In genomic region chr4:185128272-185129119, GRCh38 we compare ENCODE assay signal across 8 cellular contexts. TPM values are rescaled to one million over a fixed set of nuclear protein-coding genes. Genes with fewer than 3 reads are reported as not detected.
DNase-seq lines count a peak whose midpoint lies in the region; ATAC-seq, FAIRE-seq and TF ChIP-seq lines count a peak whose summit lies in the region.

No MANE protein-coding gene starts in this region.

- DNase-seq in activated T-cell treated with anti-CD3 and anti-CD28 coated beads for 1 hour (ENCODE audit: low read depth) (peak; percentile 12), activated T-cell treated with anti-CD3 and anti-CD28 coated beads for 4 hours (no peak), HTR-8/SVneo (ENCODE audit: insufficient read length, low spot score) (peak; percentile 41), heart left ventricle (peak in 4 of 5 donors; percentile 37 to 69 (median 40)), progenitor cell of endocrine pancreas (ENCODE audit: low spot score, unreplicated experiment) (peak; percentile 35), NCI-H2029 treated with DMSO at 0.1 percent for 48 hours (lab: John Stamatoyannopoulos, UW) (no peak)
- peak; percentile 49 for DNase-seq in activated naive CD4-positive, alpha-beta T cell treated with anti-CD3 and anti-CD28 coated beads, Interleukin-2, amount 50 U/mL, for 16 hours

- TF ChIP-seq CTCF in heart left ventricle (IDR thresholded peaks at IDR 0.05) (peak in 3 of 12 donors; percentile 10 to 18 (median 16)), progenitor cell of endocrine pancreas (IDR thresholded peaks at IDR 0.05; ENCODE audit: unreplicated experiment) (peak; percentile 50)

- peak overlapping the region; percentile 54 to 78 (median 66) for H3K4me3 ChIP-seq in heart left ventricle

- H3K9me3 ChIP-seq in heart left ventricle: no peaks in the 10 kb centered on the region

- no peaks in the 10 kb centered on the region for H3K36me3 Mint-ChIP-seq in progenitor cell of endocrine pancreas (ENCODE audit: insufficient read depth)

- peak overlapping the region; percentile 81 to 97 (median 88) for H3K27ac ChIP-seq in heart left ventricle

- H3K4me1 Mint-ChIP-seq in progenitor cell of endocrine pancreas (ENCODE audit: low read depth): no peaks in the 10 kb centered on the region

- no peaks in the 10 kb centered on the region for H3K9me3 Mint-ChIP-seq in progenitor cell of endocrine pancreas (ENCODE audit: low read depth)

- peak; percentile 51 for FAIRE-seq in HTR-8/SVneo (lab: Jason Lieb, UNC)

- intact Hi-C loops in heart left ventricle (cut with DNase I): loop anchor here in 1 of 10 donors (2.0 kb wide), 1 partner anchor 24 kb away; no protein-coding TSS in a partner anchor

- H3K27ac Mint-ChIP-seq in progenitor cell of endocrine pancreas: no peak overlapping the region

- ATAC-seq in heart left ventricle (peak; percentile 66 to 76 (median 72)), HG03469 (IDR thresholded peaks at IDR 0.05; ENCODE audit: unreplicated experiment) (no peak)

- H3K36me3 ChIP-seq in heart left ventricle: no peaks in the 10 kb centered on the region

- H3K27me3 ChIP-seq in heart left ventricle: peaks cover 0 to 30% (median 0%) of the 10 kb centered on the region in 9 donors

- peaks cover 30% of the 10 kb centered on the region for H3K27me3 Mint-ChIP-seq in progenitor cell of endocrine pancreas

- TF ChIP-seq POLR2A in heart left ventricle (IDR thresholded peaks at IDR 0.05): peak in 1 of 2 donors; percentile 19

- peaks cover 0 to 19% (median 8%) of the 10 kb centered on the region in 12 donors for H3K4me1 ChIP-seq in heart left ventricle

- 2 to 3% (median 2%) methylated on average over 50 to 74 of the region's 74 CpGs for WGBS in heart left ventricle, 4 donors

- peak overlapping the region; percentile 70 for H3K4me3 Mint-ChIP-seq in progenitor cell of endocrine pancreas (ENCODE audit: low read depth)

RNA-seq across cellular contexts. Expression of gene SLC25A4, which starts 14.6 kb away (rescaled TPM):
- total RNA-seq in heart left ventricle (1,000 to 10,000 TPM in 8 of 9 donors, 100 to 1,000 TPM in 1; 878 to 2,214 (median 1,547) TPM), progenitor cell of endocrine pancreas (24.7 and 26.2 TPM in 2 replicates)
- 1,000 to 10,000 TPM in 1 of 2 donors, 100 to 1,000 TPM in 1; 935 to 1,170 TPM for polyA plus RNA-seq in heart left ventricle

Comparison
In these comparisons a context has a peak if more than half of its experiments do, and no peak if none do; other contexts are left out.
1. DNase-seq: peak in activated T-cell treated with anti-CD3 and anti-CD28 coated beads for 1 hour (single experiment), HTR-8/SVneo (single experiment), activated naive CD4-positive, alpha-beta T cell treated with anti-CD3 and anti-CD28 coated beads, Interleukin-2, amount 50 U/mL, for 16 hours (single experiment), heart left ventricle (4 of 5) and progenitor cell of endocrine pancreas (single experiment); none in activated T-cell treated with anti-CD3 and anti-CD28 coated beads for 4 hours (single experiment) and NCI-H2029 treated with DMSO at 0.1 percent for 48 hours (single experiment).
2. RNA of gene SLC25A4, which starts 14.6 kb away (total RNA-seq): 878 to 2,214 TPM in heart left ventricle; 24.7 to 26.2 TPM in progenitor cell of endocrine pancreas; every median in the first group is over 10 times any median in the second.